In genomic region chr22:37472418-37473006, GRCh38 we compare ENCODE assay signal across 9 cellular contexts. TPM values are rescaled to one million over a fixed set of nuclear protein-coding genes. Genes with fewer than 3 reads are reported as not detected.
DNase-seq lines count a peak whose midpoint lies in the region; ATAC-seq and TF ChIP-seq lines count a peak whose summit lies in the region.
"Had no signal": no experiment of that assay in that cellular context is flagged by ENCODE, and none has a peak within 500 bp of the region (broad histone marks: within the 10 kb centered on the region; RNA-seq: fewer than 3 reads in every experiment).

No MANE protein-coding gene starts in this region.

- no peak for DNase-seq in GM06990 (ENCODE audit: extremely low read depth, insufficient read length)
- DNase-seq in LoVo (ENCODE audit: low spot score), result peak; percentile 32
- peak; percentile 9 for DNase-seq in activated T-cell treated with anti-CD3 and anti-CD28 coated beads for 24 hours (ENCODE audit: low read depth)
- DNase-seq in hepatic stellate cell (ENCODE audit: low spot score), result peak; percentile 58
- peak; percentile 59 for DNase-seq in transverse colon
- DNase-seq in NCI-H774 (lab: John Stamatoyannopoulos, UW), result no peak

- H3K4me1 ChIP-seq in transverse colon, result no peaks in the 10 kb centered on the region
- H3K4me1 ChIP-seq: SJSA1 had no signal

- no peaks in the 10 kb centered on the region for H3K27me3 ChIP-seq in GM06990 (replicated peaks; ENCODE audit: control insufficient read depth, insufficient read depth, low read length)
- H3K27me3 ChIP-seq in transverse colon, result peaks cover 7% of the 10 kb centered on the region

- H3K4me3 ChIP-seq in GM06990 (replicated peaks; ENCODE audit: low read depth, low read length) (no peak overlapping the region), transverse colon (no peak overlapping the region)
- H3K4me3 ChIP-seq: SJSA1 had no signal

- TF ChIP-seq CTCF in GM06990 (IDR thresholded peaks at IDR 0.05; ENCODE audit: insufficient read depth, low read length, poor library complexity, severe bottlenecking) (peak; percentile 71), transverse colon (IDR thresholded peaks at IDR 0.05) (peak; percentile 41 to 64 (median 52))

- in situ Hi-C loops in transverse colon (cut with MboI; ENCODE audit: low pct_ligation_motif_present in 1 of 4, low pct_unique_long_range_greater_than_20kb in 1 of 4, low sequenced_read_pairs in 3 of 4), result no loop called here

- H3K36me3 ChIP-seq in GM06990 (ENCODE audit: control insufficient read depth, insufficient read depth, low read length) (peaks cover 35% of the 10 kb centered on the region), transverse colon (no peaks in the 10 kb centered on the region)
- H3K36me3 ChIP-seq: SJSA1 had no signal

- H3K27ac ChIP-seq in transverse colon, result no peak overlapping the region
- H3K27ac ChIP-seq: SJSA1 had no signal

- TF ChIP-seq POLR2A in transverse colon (IDR thresholded peaks at IDR 0.05), result no peak

- no peak for TF ChIP-seq EP300 in transverse colon (IDR thresholded peaks at IDR 0.05; ENCODE audit: low read depth)

- intact Hi-C loops in transverse colon (cut with DNase I; ENCODE audit: low total_unique reads), result no loop called here

- ATAC-seq in GM21825 (IDR thresholded peaks at IDR 0.05; ENCODE audit: unreplicated experiment) (no peak), HG03135 (IDR thresholded peaks at IDR 0.05; ENCODE audit: unreplicated experiment) (no peak)

- H3K9me3 ChIP-seq in transverse colon, result no peaks in the 10 kb centered on the region
- H3K9me3 ChIP-seq: SJSA1 had no signal

- WGBS in transverse colon (ENCODE audit: low coverage in 1 of 2), 2 donors, result 28% methylated on average over 8 of the region's 8 CpGs; no CpG with 5 or more reads in 1 of the 2 donors

RNA-seq across cellular contexts. Expression of gene MFNG, which starts 13.7 kb away (rescaled TPM):
- total RNA-seq in transverse colon, result 10 to 100 TPM in 3 of 4 donors, 1 to 10 TPM in 1; 2.8 to 26.4 (median 15.7) TPM
- total RNA-seq: SJSA1 had no signal

RNA-seq across cellular contexts. Expression of gene ELFN2, which starts 45.2 kb away (rescaled TPM):
- total RNA-seq in transverse colon, result under 1 TPM in 2 of 4 donors, not detected in 2; under 0.01 TPM

RNA-seq across cellular contexts. Expression of gene CARD10, which starts 46.7 kb away (rescaled TPM):
- 100 to 1,000 TPM in 1 of 4 donors, 10 to 100 TPM in 3; 46.3 to 166 (median 60.9) TPM for total RNA-seq in transverse colon

Comparison
In these comparisons a context has a peak if more than half of its experiments do, and no peak if none do; other contexts are left out.
1. DNase-seq: peak in LoVo (single experiment), activated T-cell treated with anti-CD3 and anti-CD28 coated beads for 24 hours (single experiment), hepatic stellate cell (single experiment) and transverse colon (single experiment); none in GM06990 (single experiment) and NCI-H774 (single experiment).